Comparison of ENCODE assay signal across 8 cellular contexts in the genomic region with DNA sequence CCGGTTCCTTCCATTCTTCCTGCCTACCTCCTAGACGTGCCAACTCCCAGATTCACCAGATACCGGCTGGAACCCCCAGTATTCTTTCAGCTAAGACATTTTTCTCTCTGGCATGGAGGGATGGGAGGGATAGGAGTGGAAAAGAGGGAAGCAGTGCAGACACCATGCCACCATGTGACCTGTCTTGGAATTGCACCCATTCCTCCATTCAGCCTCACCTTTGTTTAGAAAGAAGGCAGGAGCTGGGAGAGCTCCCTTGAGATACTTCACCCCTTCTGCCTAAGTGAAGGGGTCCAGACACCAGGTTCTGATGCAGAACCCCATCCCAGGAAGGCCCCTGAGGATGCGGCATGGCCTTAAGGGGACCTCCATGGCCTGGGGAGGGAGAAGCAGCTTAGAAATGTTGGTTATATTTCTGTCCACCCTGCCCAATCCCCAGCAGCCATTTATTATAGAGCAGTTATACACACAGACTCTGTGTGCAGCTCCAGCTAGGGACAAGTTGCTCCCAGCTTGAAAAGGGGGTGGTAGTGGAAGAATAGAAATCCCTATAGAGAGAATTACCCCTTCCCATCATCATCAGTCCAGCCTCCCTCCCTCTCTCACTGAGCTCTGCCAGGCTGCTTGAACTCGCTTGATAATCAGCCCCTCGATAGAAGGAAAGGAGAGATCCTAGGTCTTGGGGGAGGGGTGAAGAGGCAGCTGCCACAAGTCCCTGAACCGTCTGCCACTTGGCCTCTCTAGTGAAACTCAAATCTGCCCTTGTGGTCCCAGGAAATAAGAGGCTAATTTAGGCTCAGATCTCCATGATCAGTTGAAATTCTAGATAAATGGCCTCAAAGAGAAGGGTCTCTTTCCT. TPM values are rescaled to one million over a fixed set of nuclear protein-coding genes. Genes with fewer than 3 reads are reported as not detected.
DNase-seq lines count a peak whose midpoint lies in the region; ATAC-seq, FAIRE-seq and TF ChIP-seq lines count a peak whose summit lies in the region.

No MANE protein-coding gene starts in this region.

- peak overlapping the region; percentile 13 for H3K27ac ChIP-seq in parathyroid adenoma

- H3K4me3 ChIP-seq in fibroblast of villous mesenchyme (ENCODE audit: low read depth, low read length) (no peak overlapping the region), parathyroid adenoma (ENCODE audit: low read depth, low read length) (no peak overlapping the region)

- no peaks in the 10 kb centered on the region for H3K36me3 ChIP-seq in parathyroid adenoma (ENCODE audit: control insufficient read depth, insufficient read depth, low read length)

- no peaks in the 10 kb centered on the region for H3K9me3 ChIP-seq in parathyroid adenoma (ENCODE audit: control insufficient read depth, low read length)

- no peaks in the 10 kb centered on the region for H3K79me2 ChIP-seq in parathyroid adenoma

- no peak overlapping the region for H2AFZ ChIP-seq in parathyroid adenoma

- peak; percentile 70 for TF ChIP-seq CTCF in fibroblast of villous mesenchyme (IDR thresholded peaks at IDR 0.05; ENCODE audit: insufficient read depth, low read depth, low read length)
- peak; percentile 47 for TF ChIP-seq CTCF in parathyroid adenoma (IDR thresholded peaks at IDR 0.05)

- DNase-seq in DMS 273 (lab: John Stamatoyannopoulos, UW; ENCODE audit: unreplicated experiment) (peak; percentile 88), HTR-8/SVneo (ENCODE audit: insufficient read length, low spot score) (peak; percentile 45), SK-N-DZ (ENCODE audit: low spot score) (peak; percentile 72), fibroblast of villous mesenchyme (ENCODE audit: low read depth) (peak; percentile 39), HUDEP-2 (lab: John Stamatoyannopoulos, UW; ENCODE audit: unreplicated experiment in 76 of 76) (no peak)
- no peak for DNase-seq in stimulated activated CD4-positive, alpha-beta T cell treated with anti-CD3 and anti-CD28 coated beads, Interleukin-12 subunit alpha, Interleukin-12 subunit beta, amount 100 ng/mL, for 4 hours

- H3K4me1 ChIP-seq in parathyroid adenoma: no peaks in the 10 kb centered on the region

- H3K9ac ChIP-seq in parathyroid adenoma: no peak overlapping the region

- H3K27me3 ChIP-seq in parathyroid adenoma (ENCODE audit: control insufficient read depth, insufficient read depth, low read length): no peaks in the 10 kb centered on the region

- ATAC-seq in HG02973 (IDR thresholded peaks at IDR 0.05; ENCODE audit: unreplicated experiment): no peak

- no peak overlapping the region for H3K4me2 ChIP-seq in parathyroid adenoma (ENCODE audit: low read length)

- no peak for FAIRE-seq in HTR-8/SVneo (lab: Jason Lieb, UNC)

RNA-seq across cellular contexts. Expression of gene DNAJB5, which starts 5.1 kb away (rescaled TPM):
- 20.8 and 20.9 TPM in 2 replicates for polyA plus RNA-seq in SK-N-DZ (2014; cell fraction: cytosol; rRNA removed)
- 10.5 and 15.5 TPM in 2 replicates for polyA plus RNA-seq in SK-N-DZ (2014; cell fraction: nucleus; rRNA removed)
- 16.1 and 18.1 TPM in 2 replicates for total RNA-seq in fibroblast of villous mesenchyme

RNA-seq across cellular contexts. Expression of gene PHF24, which starts 36.6 kb away (rescaled TPM):
- polyA plus RNA-seq in SK-N-DZ (2014; cell fraction: cytosol; rRNA removed): not detected in 2 replicates
- polyA plus RNA-seq in SK-N-DZ (2014; cell fraction: nucleus; rRNA removed): 0.07 TPM in 1 of 2 replicates, not detected in the other
- not detected in 2 replicates for total RNA-seq in fibroblast of villous mesenchyme

Comparison
In these comparisons a context has a peak if more than half of its experiments do, and no peak if none do; other contexts are left out.
1. DNase-seq: peak in DMS 273 (single experiment), HTR-8/SVneo (single experiment), SK-N-DZ (single experiment) and fibroblast of villous mesenchyme (single experiment); none in HUDEP-2 (0 of 76) and stimulated activated CD4-positive, alpha-beta T cell treated with anti-CD3 and anti-CD28 coated beads, Interleukin-12 subunit alpha, Interleukin-12 subunit beta, amount 100 ng/mL, for 4 hours (single experiment).